In genomic region chr3:56976666-56977560, GRCh38 we compare ENCODE assay signal across 11 cellular contexts.
A peak's percentile ranks its signal among the peaks of the same experiment; 100 is the strongest.
DNase-seq lines count a peak whose midpoint lies in the region; ATAC-seq and TF ChIP-seq lines count a peak whose summit lies in the region.
"Had no signal": no experiment of that assay in that cellular context is flagged by ENCODE, and none has a peak within 500 bp of the region (broad histone marks: within the 10 kb centered on the region; RNA-seq: fewer than 3 reads in every experiment).

No MANE protein-coding gene starts in this region.

- peaks cover 6 to 7% of the 10 kb centered on the region in 2 experiments for H3K4me1 Mint-ChIP-seq in H9

- no peak overlapping the region for H3K4me2 ChIP-seq in H9 (ENCODE audit: insufficient read depth, insufficient read length, low read length)

- peak; percentile 74 for TF ChIP-seq EP300 in ovary (IDR thresholded peaks at IDR 0.05)

- H3K27ac Mint-ChIP-seq in H9 = no peak overlapping the region; a peak in 1 of 7 replicates

- no peak for TF ChIP-seq POLR2A in ovary (IDR thresholded peaks at IDR 0.05)

- H4K8ac ChIP-seq in H9 (replicated peaks; ENCODE audit: insufficient read length, low read depth, low read length) = no peak overlapping the region

- no peaks in the 10 kb centered on the region for H3K79me2 ChIP-seq in H9 (ENCODE audit: insufficient read depth, low read length)

- H3K27me3 ChIP-seq in ovary (no peaks in the 10 kb centered on the region), H9 (ENCODE audit: insufficient read depth, low read length) (no peaks in the 10 kb centered on the region)

- H2BK120ac ChIP-seq in H9 (ENCODE audit: low read depth, low read length, poor library complexity, severe bottlenecking) = no peak overlapping the region

- H3K56ac ChIP-seq in H9 (ENCODE audit: insufficient read length, low read depth, low read length) = no peak overlapping the region

- H4K20me1 ChIP-seq in H9 (ENCODE audit: control insufficient read depth, insufficient read depth, insufficient read length) = no peaks in the 10 kb centered on the region

- no peak overlapping the region for H3T11ph ChIP-seq in H9 (ENCODE audit: low read length)

- H2BK12ac ChIP-seq in H9 (ENCODE audit: insufficient read length, low read depth, low read length) = no peak overlapping the region

- H3K4me3 ChIP-seq in choroid plexus epithelial cell (ENCODE audit: low read depth, low read length) (no peak overlapping the region), ovary (no peak overlapping the region)
- H3K4me3 ChIP-seq: left ventricle myocardium inferior had no signal

- peak overlapping the region; percentile 64 to 94 for H3K27ac ChIP-seq in ovary
- H3K27ac ChIP-seq in H9 (ENCODE audit: insufficient read length, low read depth, low read length) = no peak overlapping the region
- H3K27ac ChIP-seq: left ventricle myocardium inferior had no signal

- H3K27me3 Mint-ChIP-seq in H9 (ENCODE audit: low read depth) = no peaks in the 10 kb centered on the region

- no peak overlapping the region for H4K5ac ChIP-seq in H9 (ENCODE audit: insufficient read length, low read depth, low read length)

- peak; percentile 88 for DNase-seq in G401 (ENCODE audit: low spot score)
- DNase-seq in NCI-H2227 (lab: John Stamatoyannopoulos, UW; ENCODE audit: unreplicated experiment) = peak; percentile 84
- DNase-seq in choroid plexus epithelial cell (ENCODE audit: low read depth) = peak; percentile 50
- peak; percentile 71 to 87 (median 76) for DNase-seq in ovary
- DNase-seq in H9 = no peak
- no peak for DNase-seq in activated CD4-positive, alpha-beta T cell treated with anti-CD3 and anti-CD28 coated beads, Interleukin-2, amount 50 U/mL, for 48 hours
- DNase-seq: left ventricle myocardium inferior; stimulated activated CD4-positive, alpha-beta T cell treated with anti-CD3 and anti-CD28 coated beads, Interleukin-4, amount 100 ng/mL, for 1 hour had no signal

- intact Hi-C loops in ovary (cut with DNase I) = no loop called here

- no peaks in the 10 kb centered on the region for H3K9me3 Mint-ChIP-seq in H9

- no peak overlapping the region for H4K91ac ChIP-seq in H9 (ENCODE audit: insufficient read length, low read depth, low read length)

- H3K79me1 ChIP-seq in H9 (ENCODE audit: insufficient read depth, low read depth, low read length, poor library complexity, severe bottlenecking) = no peaks in the 10 kb centered on the region

- H2BK20ac ChIP-seq in H9 (ENCODE audit: low read depth, low read length, poor library complexity, severe bottlenecking) = no peak overlapping the region

- H3K36me3 ChIP-seq in ovary = no peaks in the 10 kb centered on the region
- H3K36me3 ChIP-seq: left ventricle myocardium inferior had no signal

- H3K4me1 ChIP-seq in ovary (ENCODE audit: insufficient read depth) (peaks cover 22% of the 10 kb centered on the region), H9 (ENCODE audit: insufficient read depth, low read length) (no peaks in the 10 kb centered on the region)

- H3K9me3 ChIP-seq in ovary (no peaks in the 10 kb centered on the region), H9 (ENCODE audit: control insufficient read depth, low read depth, low read length) (no peaks in the 10 kb centered on the region)
- H3K9me3 ChIP-seq: left ventricle myocardium inferior had no signal

- peaks cover 0 to 2% (median 0%) of the 10 kb centered on the region in 3 experiments; a peak in 2 of 7 replicates for H3K36me3 Mint-ChIP-seq in H9 (ENCODE audit: insufficient read depth in 1 of 3, low read depth in 3 of 3)

- H3K18ac ChIP-seq in H9 (ENCODE audit: insufficient read length, low read depth, low read length) = no peak overlapping the region

- no peak overlapping the region for H3K4ac ChIP-seq in H9 (ENCODE audit: low read depth, low read length)

- H3K4me3 Mint-ChIP-seq in H9 = no peak overlapping the region

- ATAC-seq in HG03139 (IDR thresholded peaks at IDR 0.05; ENCODE audit: unreplicated experiment) (no peak), GM21423 (IDR thresholded peaks at IDR 0.05; ENCODE audit: unreplicated experiment) (no peak)
- ATAC-seq: HCT116 had no signal

- WGBS in ovary, 3 donors = 35 to 48% (median 41%) methylated on average over 9 of the region's 9 CpGs
- WGBS in H9 (ENCODE audit: extremely low coverage, insufficient read length, low lambda C conversion rate) = no CpG with 5 or more reads among the region's 9 CpGs

- H3K9ac ChIP-seq in H9 (ENCODE audit: extremely low read depth, insufficient read length, low read length) = no peak overlapping the region

- in situ Hi-C loops in G401 (cut with HindIII; ENCODE audit: low sequenced_read_pairs) = no loop called here

- no peak overlapping the region for H3K14ac ChIP-seq in H9 (ENCODE audit: insufficient read depth, low read length)

- TF ChIP-seq CTCF in choroid plexus epithelial cell (conservative IDR thresholded peaks at IDR 0.05; ENCODE audit: low read depth, low read length) (no peak), ovary (IDR thresholded peaks at IDR 0.05) (no peak), H9 (conservative IDR thresholded peaks at IDR 0.05) (no peak)

- H2BK5ac ChIP-seq in H9 (ENCODE audit: insufficient read length, low read length) = no peak overlapping the region

- H2AK5ac ChIP-seq in H9 (ENCODE audit: insufficient read length, low read length) = no peak overlapping the region

- no peak overlapping the region for H2BK15ac ChIP-seq in H9 (ENCODE audit: low read depth, low read length)

- H3K23ac ChIP-seq in H9 (ENCODE audit: insufficient read length, low read depth, low read length) = no peak overlapping the region

- H3K23me2 ChIP-seq in H9 (ENCODE audit: insufficient read length, low read depth, low read length, poor library complexity, severe bottlenecking) = no peaks in the 10 kb centered on the region

- H2AFZ ChIP-seq in H9 (ENCODE audit: low read length) = no peak overlapping the region

Comparison
In these comparisons a context has a peak if more than half of its experiments do, and no peak if none do; other contexts are left out.
1. DNase-seq: peak in G401 (single experiment), NCI-H2227 (single experiment), choroid plexus epithelial cell (single experiment) and ovary (5 of 5); none in H9 (single experiment) and activated CD4-positive, alpha-beta T cell treated with anti-CD3 and anti-CD28 coated beads, Interleukin-2, amount 50 U/mL, for 48 hours (0 of 2).